Comparison of ENCODE assay signal across 8 cellular contexts in genomic region chr10:123009105-123009805, GRCh38. TPM values are rescaled to one million over a fixed set of nuclear protein-coding genes. Genes with fewer than 3 reads are reported as not detected.
DNase-seq lines count a peak whose midpoint lies in the region; ATAC-seq, FAIRE-seq and TF ChIP-seq lines count a peak whose summit lies in the region.

No MANE protein-coding gene starts in this region.

- FAIRE-seq in GM19239 (lab: Jason Lieb, UNC): peak; percentile 69

- TF ChIP-seq POLR2A in esophagus squamous epithelium (IDR thresholded peaks at IDR 0.05) (peak in 1 of 4 donors; percentile 13), uterus (IDR thresholded peaks at IDR 0.05) (no peak)

- H3K4me3 Mint-ChIP-seq in CD14-positive monocyte: peak overlapping the region; percentile 99 to 100
- H3K4me3 Mint-ChIP-seq in activated CD8-positive, alpha-beta T cell treated with anti-CD3 and anti-CD28 coated beads for 36 hours: peak overlapping the region; percentile 94
- peak overlapping the region; percentile 99 for H3K4me3 Mint-ChIP-seq in natural killer cell treated with Interleukin-12 subunit alpha and Interleukin-12 subunit beta and Interleukin-15 and Interleukin-18, amount 100 ng/mL, for 72 hours

- peak overlapping the region; percentile 96 to 98 (median 97) for H3K27ac ChIP-seq in esophagus squamous epithelium
- H3K27ac ChIP-seq in uterus: peak overlapping the region; percentile 74 to 87

- CTCF ChIA-PET in activated CD8-positive, alpha-beta T cell treated with anti-CD3 and anti-CD28 coated beads for 36 hours (lab: Charles Lee): interaction anchor here (0.9 to 4.5 kb wide), 5 partner anchors 11 to 124 kb away, joined by 3 to 30 read pairs (median 4); partner anchors contain the start of gene PSTK

- TF ChIP-seq CTCF in CD14-positive monocyte (IDR thresholded peaks at IDR 0.05) (no peak), esophagus squamous epithelium (IDR thresholded peaks at IDR 0.05) (no peak), uterus (IDR thresholded peaks at IDR 0.05) (no peak)
- no peak for TF ChIP-seq CTCF in activated CD8-positive, alpha-beta T cell treated with anti-CD3 and anti-CD28 coated beads for 36 hours (IDR thresholded peaks at IDR 0.05)

- peak; percentile 43 for DNase-seq in CD14-positive monocyte (ENCODE audit: low spot score)
- peak; percentile 13 for DNase-seq in GM19239 (ENCODE audit: insufficient read length, low spot score)
- DNase-seq in activated CD8-positive, alpha-beta T cell treated with anti-CD3 and anti-CD28 coated beads for 36 hours: peak; percentile 21
- DNase-seq in esophagus squamous epithelium (lab: John Stamatoyannopoulos, UW): no peak
- DNase-seq in natural killer cell treated with Interleukin-12 subunit alpha and Interleukin-12 subunit beta and Interleukin-15 and Interleukin-18, amount 100 ng/mL, for 72 hours (ENCODE audit: low spot score): no peak
- DNase-seq in uterus: peak; percentile 17 to 21
- no peak for DNase-seq in NOMO-1 (lab: John Stamatoyannopoulos, UW; ENCODE audit: unreplicated experiment in 2 of 2)

- H3K4me1 ChIP-seq in esophagus squamous epithelium (peaks cover 3 to 80% (median 18%) of the 10 kb centered on the region in 3 donors), uterus (peaks cover 0 to 11% of the 10 kb centered on the region in 2 donors)

- ATAC-seq in HG03442 (IDR thresholded peaks at IDR 0.05; ENCODE audit: unreplicated experiment): peak; percentile 8
- ATAC-seq in activated CD8-positive, alpha-beta T cell treated with anti-CD3 and anti-CD28 coated beads for 36 hours: no peak
- ATAC-seq in natural killer cell treated with Interleukin-12 subunit alpha and Interleukin-12 subunit beta and Interleukin-15 and Interleukin-18, amount 100 ng/mL, for 72 hours: no peak

- POLR2A ChIA-PET in activated CD8-positive, alpha-beta T cell treated with anti-CD3 and anti-CD28 coated beads for 36 hours (lab: Charles Lee): interaction anchor here (0.9 to 2.8 kb wide), 8 partner anchors 11 to 150 kb away, joined by 3 to 38 read pairs (median 5); partner anchors contain the start of genes C10orf88 and PSTK

- H3K27me3 ChIP-seq in esophagus squamous epithelium: no peaks in the 10 kb centered on the region
- H3K27me3 ChIP-seq in uterus: no peaks in the 10 kb centered on the region

- peaks cover 28% of the 10 kb centered on the region for H3K4me1 Mint-ChIP-seq in CD14-positive monocyte
- peaks cover 33% of the 10 kb centered on the region for H3K4me1 Mint-ChIP-seq in activated CD8-positive, alpha-beta T cell treated with anti-CD3 and anti-CD28 coated beads for 36 hours (ENCODE audit: low read depth)
- H3K4me1 Mint-ChIP-seq in natural killer cell treated with Interleukin-12 subunit alpha and Interleukin-12 subunit beta and Interleukin-15 and Interleukin-18, amount 100 ng/mL, for 72 hours (ENCODE audit: low read depth in 2 of 2): peaks cover 22 to 34% of the 10 kb centered on the region in 2 donors

- H3K9me3 ChIP-seq in esophagus squamous epithelium (no peaks in the 10 kb centered on the region), uterus (no peaks in the 10 kb centered on the region)

- WGBS in esophagus squamous epithelium, 2 donors: 3 to 5% methylated on average over 15 to 22 of the region's 34 CpGs

- peaks cover 0 to 5% (median 0%) of the 10 kb centered on the region in 3 donors for H3K36me3 ChIP-seq in esophagus squamous epithelium
- H3K36me3 ChIP-seq in uterus: no peaks in the 10 kb centered on the region

- peaks cover 0 to 5% (median 2%) of the 10 kb centered on the region in 7 donors for H3K9me3 Mint-ChIP-seq in CD14-positive monocyte
- H3K9me3 Mint-ChIP-seq in activated CD8-positive, alpha-beta T cell treated with anti-CD3 and anti-CD28 coated beads for 36 hours: no peaks in the 10 kb centered on the region
- no peaks in the 10 kb centered on the region for H3K9me3 Mint-ChIP-seq in natural killer cell treated with Interleukin-12 subunit alpha and Interleukin-12 subunit beta and Interleukin-15 and Interleukin-18, amount 100 ng/mL, for 72 hours

- intact Hi-C loops in CD14-positive monocyte (cut with micrococcal nuclease) (loop anchor here (2.0 to 10.0 kb wide), 4 partner anchors 28 to 1084 kb away; partner anchors contain the start of genes BUB3 (in 2 of the 2), PSTK (in 2 of the 2) and ATE1 (in 1 of the 2)), esophagus squamous epithelium (cut with DNase I) (no loop called here), uterus (cut with DNase I; ENCODE audit: low total_unique reads) (no loop called here)
- intact Hi-C loops in activated CD8-positive, alpha-beta T cell treated with anti-CD3 and anti-CD28 coated beads for 36 hours (cut with micrococcal nuclease): loop anchor here (2.0 kb wide), 1 partner anchor 54 kb away; the partner anchor contains the start of gene C10orf88

- H3K4me3 ChIP-seq in esophagus squamous epithelium (peak overlapping the region; percentile 94 to 99 (median 98)), uterus (peak overlapping the region; percentile 92 to 100)

- H3K27me3 Mint-ChIP-seq in CD14-positive monocyte (ENCODE audit: low read depth in 3 of 3): peaks cover 0 to 3% (median 1%) of the 10 kb centered on the region in 3 donors
- H3K27me3 Mint-ChIP-seq in activated CD8-positive, alpha-beta T cell treated with anti-CD3 and anti-CD28 coated beads for 36 hours: no peaks in the 10 kb centered on the region
- H3K27me3 Mint-ChIP-seq in natural killer cell treated with Interleukin-12 subunit alpha and Interleukin-12 subunit beta and Interleukin-15 and Interleukin-18, amount 100 ng/mL, for 72 hours: no peaks in the 10 kb centered on the region

- peak overlapping the region; percentile 50 to 100 (median 99) for H3K27ac Mint-ChIP-seq in CD14-positive monocyte
- H3K27ac Mint-ChIP-seq in activated CD8-positive, alpha-beta T cell treated with anti-CD3 and anti-CD28 coated beads for 36 hours: peak overlapping the region; percentile 99
- peak overlapping the region; percentile 94 to 96 for H3K27ac Mint-ChIP-seq in natural killer cell treated with Interleukin-12 subunit alpha and Interleukin-12 subunit beta and Interleukin-15 and Interleukin-18, amount 100 ng/mL, for 72 hours

- H3K36me3 Mint-ChIP-seq in CD14-positive monocyte: peaks cover 12% of the 10 kb centered on the region in 2 donors
- peaks cover 16% of the 10 kb centered on the region for H3K36me3 Mint-ChIP-seq in activated CD8-positive, alpha-beta T cell treated with anti-CD3 and anti-CD28 coated beads for 36 hours (ENCODE audit: low read depth)
- H3K36me3 Mint-ChIP-seq in natural killer cell treated with Interleukin-12 subunit alpha and Interleukin-12 subunit beta and Interleukin-15 and Interleukin-18, amount 100 ng/mL, for 72 hours: no peaks in the 10 kb centered on the region

RNA-seq across cellular contexts. Expression of gene ACADSB, which starts 0.4 kb away (rescaled TPM):
- 10 to 100 TPM in 1 of 2 donors, 1 to 10 TPM in 1; 7.5 to 14.7 TPM for polyA plus RNA-seq in CD14-positive monocyte
- 10 to 100 TPM; 19.7 to 20.7 TPM for total RNA-seq in activated CD8-positive, alpha-beta T cell treated with anti-CD3 and anti-CD28 coated beads for 36 hours
- total RNA-seq in esophagus squamous epithelium (10 to 100 TPM in 2 of 4 donors, 1 to 10 TPM in 2; 7.5 to 13.5 (median 10.4) TPM), uterus (10 to 100 TPM; 13.1 to 32.2 (median 17.2) TPM)
- total RNA-seq in natural killer cell treated with Interleukin-12 subunit alpha and Interleukin-12 subunit beta and Interleukin-15 and Interleukin-18, amount 100 ng/mL, for 72 hours: 10 to 100 TPM; 15.0 to 24.0 TPM

RNA-seq across cellular contexts. Expression of gene IKZF5, which starts 0.7 kb away (rescaled TPM):
- 1 to 10 TPM; 8.6 to 9.8 TPM for polyA plus RNA-seq in CD14-positive monocyte
- 10 to 100 TPM; 15.2 to 21.5 TPM for total RNA-seq in activated CD8-positive, alpha-beta T cell treated with anti-CD3 and anti-CD28 coated beads for 36 hours
- total RNA-seq in esophagus squamous epithelium: 10 to 100 TPM in 1 of 4 donors, 1 to 10 TPM in 3; 2.9 to 12.0 (median 5.7) TPM
- 10 to 100 TPM; 21.4 to 22.1 TPM for total RNA-seq in natural killer cell treated with Interleukin-12 subunit alpha and Interleukin-12 subunit beta and Interleukin-15 and Interleukin-18, amount 100 ng/mL, for 72 hours
- 10 to 100 TPM in 3 of 4 donors, 1 to 10 TPM in 1; 3.1 to 30.7 (median 21.1) TPM for total RNA-seq in uterus

RNA-seq across cellular contexts. Expression of gene PSTK, which starts 29.1 kb away (rescaled TPM):
- 1 to 10 TPM; 3.5 to 4.7 TPM for polyA plus RNA-seq in CD14-positive monocyte
- 1 to 10 TPM; 4.3 to 4.8 TPM for total RNA-seq in activated CD8-positive, alpha-beta T cell treated with anti-CD3 and anti-CD28 coated beads for 36 hours
- 1 to 10 TPM; 2.5 to 3.0 (median 2.6) TPM for total RNA-seq in esophagus squamous epithelium
- 1 to 10 TPM; 3.4 to 3.5 TPM for total RNA-seq in natural killer cell treated with Interleukin-12 subunit alpha and Interleukin-12 subunit beta and Interleukin-15 and Interleukin-18, amount 100 ng/mL, for 72 hours
- total RNA-seq in uterus: 10 to 100 TPM in 1 of 4 donors, 1 to 10 TPM in 2, under 1 TPM in 1; 0.77 to 11.2 (median 2.1) TPM

RNA-seq across cellular contexts. Expression of gene C10orf88, which starts 55.2 kb away (rescaled TPM):
- polyA plus RNA-seq in CD14-positive monocyte: 1 to 10 TPM; 2.7 to 2.9 TPM
- 1 to 10 TPM; 6.3 to 9.1 TPM for total RNA-seq in activated CD8-positive, alpha-beta T cell treated with anti-CD3 and anti-CD28 coated beads for 36 hours
- total RNA-seq in esophagus squamous epithelium: 1 to 10 TPM; 4.0 to 7.6 (median 4.6) TPM
- 10 to 100 TPM; 12.7 to 16.0 TPM for total RNA-seq in natural killer cell treated with Interleukin-12 subunit alpha and Interleukin-12 subunit beta and Interleukin-15 and Interleukin-18, amount 100 ng/mL, for 72 hours
- 10 to 100 TPM in 2 of 4 donors, 1 to 10 TPM in 2; 1.5 to 15.8 (median 8.5) TPM for total RNA-seq in uterus

Comparison
In these comparisons a context has a peak if more than half of its experiments do, and no peak if none do; other contexts are left out.
1. DNase-seq: peak in CD14-positive monocyte (single experiment), GM19239 (single experiment), activated CD8-positive, alpha-beta T cell treated with anti-CD3 and anti-CD28 coated beads for 36 hours (single experiment) and uterus (2 of 2); none in esophagus squamous epithelium (single experiment), natural killer cell treated with Interleukin-12 subunit alpha and Interleukin-12 subunit beta and Interleukin-15 and Interleukin-18, amount 100 ng/mL, for 72 hours (single experiment) and NOMO-1 (0 of 2).
2. intact Hi-C loops: an anchor here in CD14-positive monocyte (2.0 to 10.0 kb wide) and activated CD8-positive, alpha-beta T cell treated with anti-CD3 and anti-CD28 coated beads for 36 hours (2.0 kb wide); none called in esophagus squamous epithelium and uterus.
3. Peak in every context shown above with its lines, with median percentiles within 50 percentile points of each other: H3K27ac Mint-ChIP-seq and H3K4me3 Mint-ChIP-seq.